Comparison of ENCODE assay signal across 12 cellular contexts in the genomic region with DNA sequence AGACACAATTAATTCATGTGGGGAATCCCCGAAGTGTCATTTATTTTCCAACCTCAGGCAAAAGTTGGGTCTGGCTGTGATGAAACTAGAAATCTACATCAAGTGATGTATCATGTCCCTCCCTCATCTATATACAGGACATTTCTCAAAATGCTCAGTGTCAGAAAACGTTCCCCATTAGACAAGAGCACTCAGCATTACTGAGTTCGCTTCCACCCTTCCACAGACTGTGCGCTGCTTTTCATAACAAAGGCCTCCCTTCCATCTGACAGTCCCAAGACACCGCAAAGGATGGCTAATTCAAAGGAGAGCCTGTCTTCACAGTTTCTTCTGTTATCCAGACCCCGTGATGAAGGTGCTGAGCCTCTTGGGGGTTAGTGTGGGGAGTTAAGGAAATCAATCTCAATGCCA. TPM values are rescaled to one million over a fixed set of nuclear protein-coding genes. Genes with fewer than 3 reads are reported as not detected.
DNase-seq lines count a peak whose midpoint lies in the region; ATAC-seq and TF ChIP-seq lines count a peak whose summit lies in the region.
"Had no signal": no experiment of that assay in that cellular context is flagged by ENCODE, and none has a peak within 500 bp of the region (broad histone marks: within the 10 kb centered on the region; RNA-seq: fewer than 3 reads in every experiment).

No MANE protein-coding gene starts in this region.

- no peaks in the 10 kb centered on the region for H3K27me3 ChIP-seq in BLaER1 treated with 17β-estradiol and CSF1 and Interleukin-3, amounts not matched to agents 10 nM and 100 nM
- no peaks in the 10 kb centered on the region for H3K27me3 ChIP-seq in DOHH2 (ENCODE audit: control insufficient read depth, low read length)
- H3K27me3 ChIP-seq in endodermal cell (ENCODE audit: control insufficient read depth, insufficient read depth, low read length, poor library complexity, severe bottlenecking) = no peaks in the 10 kb centered on the region
- H3K27me3 ChIP-seq in BE2C = no peaks in the 10 kb centered on the region
- H3K27me3 ChIP-seq: breast epithelium had no signal

- 72 to 82% methylated on average over 5 to 6 of the region's 6 CpGs for WGBS in endodermal cell (ENCODE audit: insufficient coverage in 1 of 2, insufficient read length in 1 of 2), 2 experiments

- TF ChIP-seq CTCF in DOHH2 (IDR thresholded peaks at IDR 0.05; ENCODE audit: low read depth, low read length, poor library complexity, severe bottlenecking) (no peak), endodermal cell (conservative IDR thresholded peaks at IDR 0.05) (no peak), BE2C (IDR thresholded peaks at IDR 0.05; ENCODE audit: low read depth, low read length) (no peak)

- H3K9me3 ChIP-seq in BLaER1 treated with 17β-estradiol and CSF1 and Interleukin-3, amounts not matched to agents 10 nM and 100 nM (replicated peaks in 1 of 11) = no peaks in the 10 kb centered on the region
- H3K9me3 ChIP-seq in DOHH2 (ENCODE audit: control insufficient read depth, insufficient read depth, low read length) (no peaks in the 10 kb centered on the region), endodermal cell (ENCODE audit: control insufficient read depth, low read length) (no peaks in the 10 kb centered on the region), BE2C (no peaks in the 10 kb centered on the region)
- H3K9me3 ChIP-seq: breast epithelium had no signal

- peaks cover 100% of the 10 kb centered on the region for H3K79me2 ChIP-seq in DOHH2 (ENCODE audit: control insufficient read depth, low read length)

- H3K36me3 Mint-ChIP-seq in T-helper 1 cell treated with Interleukin-12 subunit alpha and Interleukin-12 subunit beta and Interleukin-4 antibody, amounts not matched to agents 30 μg/mL and 1 μg/mL, for 36 hours (ENCODE audit: low read depth) = peaks cover 72% of the 10 kb centered on the region
- H3K36me3 Mint-ChIP-seq in endodermal cell (ENCODE audit: low read depth) = peaks cover 51% of the 10 kb centered on the region

- peaks cover 14 to 69% (median 45%) of the 10 kb centered on the region in 11 experiments for H3K36me3 ChIP-seq in BLaER1 treated with 17β-estradiol and CSF1 and Interleukin-3, amounts not matched to agents 10 nM and 100 nM
- peaks cover 95% of the 10 kb centered on the region for H3K36me3 ChIP-seq in DOHH2 (ENCODE audit: control insufficient read depth, low read length)
- peaks cover 14% of the 10 kb centered on the region for H3K36me3 ChIP-seq in endodermal cell (ENCODE audit: control insufficient read depth, insufficient read depth, low read length)
- H3K36me3 ChIP-seq in BE2C = no peaks in the 10 kb centered on the region
- H3K36me3 ChIP-seq: breast epithelium had no signal

- H3F3A ChIP-seq in DOHH2 (ENCODE audit: control insufficient read depth, insufficient read depth) = no peaks in the 10 kb centered on the region

- peaks cover 0 to 92% (median 80%) of the 10 kb centered on the region in 11 experiments; a peak in 19 of 22 replicates for H4K20me1 ChIP-seq in BLaER1 treated with 17β-estradiol and CSF1 and Interleukin-3, amounts not matched to agents 10 nM and 100 nM
- H4K20me1 ChIP-seq in DOHH2 (ENCODE audit: control insufficient read depth, insufficient read depth, low read depth, low read length) = peaks cover 45% of the 10 kb centered on the region; the same call in 1 of the 2 replicates

- peak overlapping the region; percentile 97 for H3K27ac Mint-ChIP-seq in T-helper 1 cell treated with Interleukin-12 subunit alpha and Interleukin-12 subunit beta and Interleukin-4 antibody, amounts not matched to agents 30 μg/mL and 1 μg/mL, for 36 hours
- no peak overlapping the region for H3K27ac Mint-ChIP-seq in endodermal cell

- no peaks in the 10 kb centered on the region for H3K9me3 Mint-ChIP-seq in T-helper 1 cell treated with Interleukin-12 subunit alpha and Interleukin-12 subunit beta and Interleukin-4 antibody, amounts not matched to agents 30 μg/mL and 1 μg/mL, for 36 hours
- H3K9me3 Mint-ChIP-seq in endodermal cell = no peaks in the 10 kb centered on the region

- H3K9me2 ChIP-seq in DOHH2 (replicated peaks; ENCODE audit: control insufficient read depth, low read length) = no peaks in the 10 kb centered on the region

- H3K4me3 Mint-ChIP-seq in T-helper 1 cell treated with Interleukin-12 subunit alpha and Interleukin-12 subunit beta and Interleukin-4 antibody, amounts not matched to agents 30 μg/mL and 1 μg/mL, for 36 hours = peak overlapping the region; percentile 88
- no peak overlapping the region for H3K4me3 Mint-ChIP-seq in endodermal cell

- peaks cover 84% of the 10 kb centered on the region for H3K4me1 Mint-ChIP-seq in T-helper 1 cell treated with Interleukin-12 subunit alpha and Interleukin-12 subunit beta and Interleukin-4 antibody, amounts not matched to agents 30 μg/mL and 1 μg/mL, for 36 hours (ENCODE audit: low read depth)
- peaks cover 29% of the 10 kb centered on the region for H3K4me1 Mint-ChIP-seq in endodermal cell

- DNase-seq in endodermal cell (no peak), BE2C (no peak), NAMALWA (ENCODE audit: low spot score) (no peak)
- DNase-seq in NK-92 treated with Interleukin-12 subunit alpha and Interleukin-12 subunit beta, amount 100 ng/mL, for 24 hours (lab: John Stamatoyannopoulos, UW) = no peak
- DNase-seq: COR-L47, midbrain, NCI-H510A had no signal

- H3K4me2 ChIP-seq in BLaER1 treated with 17β-estradiol and CSF1 and Interleukin-3, amounts not matched to agents 10 nM and 100 nM = peak overlapping the region; percentile 20 to 92 (median 79)
- H3K4me2 ChIP-seq in DOHH2 (ENCODE audit: low read length) = peak overlapping the region; percentile 91

- H3K9ac ChIP-seq in BLaER1 treated with 17β-estradiol and CSF1 and Interleukin-3, amounts not matched to agents 10 nM and 100 nM = peak overlapping the region in 4 of 11 experiments; percentile 20 to 28 (median 22); a peak in 2 of 22 replicates
- no peak overlapping the region for H3K9ac ChIP-seq in endodermal cell (ENCODE audit: extremely low read depth, low read length, poor library complexity, severe bottlenecking)

- no peak overlapping the region for H3K4me3 ChIP-seq in BLaER1 treated with 17β-estradiol and CSF1 and Interleukin-3, amounts not matched to agents 10 nM and 100 nM
- H3K4me3 ChIP-seq in DOHH2 (ENCODE audit: low read length) (no peak overlapping the region), endodermal cell (ENCODE audit: low read length) (no peak overlapping the region), BE2C (ENCODE audit: low read depth, low read length) (no peak overlapping the region)
- H3K4me3 ChIP-seq: breast epithelium had no signal

- H3K27me3 Mint-ChIP-seq in T-helper 1 cell treated with Interleukin-12 subunit alpha and Interleukin-12 subunit beta and Interleukin-4 antibody, amounts not matched to agents 30 μg/mL and 1 μg/mL, for 36 hours (ENCODE audit: low read depth) = no peaks in the 10 kb centered on the region
- H3K27me3 Mint-ChIP-seq in endodermal cell (ENCODE audit: insufficient read depth) = no peaks in the 10 kb centered on the region

- no peak for ATAC-seq in GM21423 (IDR thresholded peaks at IDR 0.05; ENCODE audit: unreplicated experiment)

- H3K4me1 ChIP-seq in BLaER1 treated with 17β-estradiol and CSF1 and Interleukin-3, amounts not matched to agents 10 nM and 100 nM = peaks cover 45 to 100% (median 96%) of the 10 kb centered on the region in 10 experiments
- H3K4me1 ChIP-seq in DOHH2 (ENCODE audit: control insufficient read depth, low read length) = peaks cover 92% of the 10 kb centered on the region
- H3K4me1 ChIP-seq in endodermal cell (ENCODE audit: control insufficient read depth, insufficient read depth, low read length) = peaks cover 5% of the 10 kb centered on the region
- no peaks in the 10 kb centered on the region for H3K4me1 ChIP-seq in BE2C
- H3K4me1 ChIP-seq: breast epithelium had no signal

- peak overlapping the region in 6 of 11 experiments; percentile 6 to 43 (median 19); a peak in 5 of 22 replicates for H3K27ac ChIP-seq in BLaER1 treated with 17β-estradiol and CSF1 and Interleukin-3, amounts not matched to agents 10 nM and 100 nM
- H3K27ac ChIP-seq in DOHH2 (ENCODE audit: low read depth, low read length) (peak overlapping the region; percentile 96), endodermal cell (ENCODE audit: low read depth, low read length) (peak overlapping the region; percentile 77)
- H3K27ac ChIP-seq: breast epithelium had no signal

RNA-seq across cellular contexts. Expression of gene CCDC88C, which starts 7.6 kb away (rescaled TPM):
- total RNA-seq in endodermal cell = 10 to 100 TPM; 50.0 to 50.5 TPM
- 26.5 TPM for polyA plus RNA-seq in endodermal cell (2013, experiment 1 of 2)
- 22.2 TPM for polyA plus RNA-seq in endodermal cell (2013, experiment 2 of 2)
- 23.6 TPM for polyA plus RNA-seq in BE2C (2012; ENCODE audit: insufficient read depth, insufficient read length, low read depth)

Comparison
In these comparisons a context has a peak if more than half of its experiments do, and no peak if none do; other contexts are left out.
1. H3K27ac ChIP-seq: peak in every context shown above with its lines; median percentile 96 in DOHH2; 77 in endodermal cell; 19 in BLaER1 treated with 17β-estradiol and CSF1 and Interleukin-3, amounts not matched to agents 10 nM and 100 nM.